Comparison of ENCODE assay signal across 12 cellular contexts in the genomic region with DNA sequence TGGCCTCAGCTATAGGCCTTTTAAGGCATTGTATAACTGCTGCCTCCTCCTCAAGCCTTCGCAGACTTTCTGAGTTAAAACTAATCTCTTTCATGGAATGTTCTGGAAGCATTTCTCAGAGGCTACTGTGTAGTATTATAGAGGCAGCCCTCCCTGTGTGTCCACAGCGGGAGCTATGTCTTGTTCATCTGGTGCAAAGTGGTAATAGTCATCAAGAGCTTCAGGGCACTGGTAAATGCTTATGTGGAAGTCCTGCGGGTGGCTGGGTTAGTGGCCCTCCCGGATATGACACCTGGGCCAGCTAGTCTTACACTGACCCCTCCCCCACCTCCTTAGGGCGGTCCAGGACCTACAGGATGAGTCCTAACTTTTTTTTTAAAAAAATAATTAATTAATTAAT. TPM values are rescaled to one million over a fixed set of nuclear protein-coding genes. Genes with fewer than 3 reads are reported as not detected.
A peak's percentile ranks its signal among the peaks of the same experiment; 100 is the strongest.
DNase-seq lines count a peak whose midpoint lies in the region; ATAC-seq and TF ChIP-seq lines count a peak whose summit lies in the region.
"Had no signal": no experiment of that assay in that cellular context is flagged by ENCODE, and none has a peak within 500 bp of the region (broad histone marks: within the 10 kb centered on the region; RNA-seq: fewer than 3 reads in every experiment).

No MANE protein-coding gene starts in this region.

- 76% methylated on average over 5 of the region's 5 CpGs for WGBS in right lobe of liver (ENCODE audit: insufficient coverage, low coverage, low lambda C conversion rate, missing lambda C conversion rate)
- 82% methylated on average over 5 of the region's 5 CpGs for WGBS in suprapubic skin

- no peak for DNase-seq in activated CD4-positive, alpha-beta memory T cell treated with anti-CD3 and anti-CD28 coated beads, Interleukin-2, amount 10 ng/mL, durations not matched to agents 7 days and 5 days
- no peak for DNase-seq in activated CD4-positive, alpha-beta memory T cell treated with anti-CD3 and anti-CD28 coated beads for 36 hours
- peak; percentile 59 for DNase-seq in SW480 (ENCODE audit: low spot score)
- DNase-seq in right lobe of liver = no peak
- no peak for DNase-seq in suprapubic skin (ENCODE audit: low spot score in 2 of 2)
- no peak for DNase-seq in GM20000 (ENCODE audit: low spot score)
- DNase-seq: activated T-cell treated with anti-CD3 and anti-CD28 coated beads, Interleukin-2, amount 50 U/mL, for 48 hours; KBM-7; Peyer's patch had no signal

- no peak for TF ChIP-seq EP300 in suprapubic skin (IDR thresholded peaks at IDR 0.05)

- H3K27me3 Mint-ChIP-seq in activated CD4-positive, alpha-beta memory T cell treated with anti-CD3 and anti-CD28 coated beads, Interleukin-2, amount 10 ng/mL, durations not matched to agents 7 days and 5 days = no peaks in the 10 kb centered on the region
- H3K27me3 Mint-ChIP-seq in activated CD4-positive, alpha-beta memory T cell treated with anti-CD3 and anti-CD28 coated beads for 36 hours = no peaks in the 10 kb centered on the region

- ATAC-seq in right lobe of liver (no peak), GM18867 (IDR thresholded peaks at IDR 0.05; ENCODE audit: unreplicated experiment) (no peak), GM21717 (IDR thresholded peaks at IDR 0.05; ENCODE audit: unreplicated experiment) (no peak)

- POLR2A ChIA-PET in activated CD4-positive, alpha-beta memory T cell treated with anti-CD3 and anti-CD28 coated beads, Interleukin-2, amount 10 ng/mL, durations not matched to agents 7 days and 5 days (lab: Charles Lee) = interaction anchor here (0.8 to 1.4 kb wide), 2 partner anchors 12 to 15 kb away, joined by 3 read pairs; no protein-coding TSS in a partner anchor
- POLR2A ChIA-PET in activated CD4-positive, alpha-beta memory T cell treated with anti-CD3 and anti-CD28 coated beads for 36 hours (lab: Charles Lee) = no interaction called here

- H3K4me1 Mint-ChIP-seq in activated CD4-positive, alpha-beta memory T cell treated with anti-CD3 and anti-CD28 coated beads, Interleukin-2, amount 10 ng/mL, durations not matched to agents 7 days and 5 days = peaks cover 15% of the 10 kb centered on the region
- peaks cover 7% of the 10 kb centered on the region for H3K4me1 Mint-ChIP-seq in activated CD4-positive, alpha-beta memory T cell treated with anti-CD3 and anti-CD28 coated beads for 36 hours (ENCODE audit: low read depth)

- CTCF ChIA-PET in activated CD4-positive, alpha-beta memory T cell treated with anti-CD3 and anti-CD28 coated beads, Interleukin-2, amount 10 ng/mL, durations not matched to agents 7 days and 5 days (lab: Charles Lee) = interaction anchor here (0.7 to 3.0 kb wide), 3 partner anchors 102 to 219 kb away, joined by 3 to 8 read pairs (median 4); partner anchors contain the start of genes BAZ1B and METTL27
- CTCF ChIA-PET in activated CD4-positive, alpha-beta memory T cell treated with anti-CD3 and anti-CD28 coated beads for 36 hours (lab: Charles Lee) = interaction anchor here (0.9 to 1.0 kb wide), 2 partner anchors 114 to 134 kb away, joined by 3 to 5 read pairs; no protein-coding TSS in a partner anchor

- H3K9me3 ChIP-seq in right lobe of liver (no peaks in the 10 kb centered on the region), suprapubic skin (no peaks in the 10 kb centered on the region)
- H3K9me3 ChIP-seq: Peyer's patch had no signal

- peaks cover 4% of the 10 kb centered on the region for H3K36me3 Mint-ChIP-seq in activated CD4-positive, alpha-beta memory T cell treated with anti-CD3 and anti-CD28 coated beads, Interleukin-2, amount 10 ng/mL, durations not matched to agents 7 days and 5 days (ENCODE audit: low read depth)
- peaks cover 7% of the 10 kb centered on the region for H3K36me3 Mint-ChIP-seq in activated CD4-positive, alpha-beta memory T cell treated with anti-CD3 and anti-CD28 coated beads for 36 hours

- H3K4me3 ChIP-seq in right lobe of liver (no peak overlapping the region), suprapubic skin (no peak overlapping the region)
- H3K4me3 ChIP-seq: Peyer's patch had no signal

- H3K27ac Mint-ChIP-seq in activated CD4-positive, alpha-beta memory T cell treated with anti-CD3 and anti-CD28 coated beads, Interleukin-2, amount 10 ng/mL, durations not matched to agents 7 days and 5 days = no peak overlapping the region
- no peak overlapping the region for H3K27ac Mint-ChIP-seq in activated CD4-positive, alpha-beta memory T cell treated with anti-CD3 and anti-CD28 coated beads for 36 hours

- H3K4me1 ChIP-seq in right lobe of liver (peaks cover 0 to 8% (median 1%) of the 10 kb centered on the region in 4 donors), suprapubic skin (peaks cover 31% of the 10 kb centered on the region)

- TF ChIP-seq CTCF in right lobe of liver (IDR thresholded peaks at IDR 0.05) = no peak
- no peak for TF ChIP-seq CTCF in suprapubic skin (IDR thresholded peaks at IDR 0.05)
- no peak for TF ChIP-seq CTCF in GM20000 (IDR thresholded peaks at IDR 0.05; ENCODE audit: extremely low read depth, missing control alignments)

- intact Hi-C loops in activated CD4-positive, alpha-beta memory T cell treated with anti-CD3 and anti-CD28 coated beads for 36 hours (cut with micrococcal nuclease) = no loop called here
- intact Hi-C loops in right lobe of liver (cut with DNase I) = no loop called here

- peak overlapping the region; percentile 6 for H3K4me3 Mint-ChIP-seq in activated CD4-positive, alpha-beta memory T cell treated with anti-CD3 and anti-CD28 coated beads, Interleukin-2, amount 10 ng/mL, durations not matched to agents 7 days and 5 days
- no peak overlapping the region for H3K4me3 Mint-ChIP-seq in activated CD4-positive, alpha-beta memory T cell treated with anti-CD3 and anti-CD28 coated beads for 36 hours

- H3K27ac ChIP-seq in right lobe of liver = peak overlapping the region in 2 of 3 donors; percentile 30 to 47
- peak overlapping the region; percentile 44 for H3K27ac ChIP-seq in suprapubic skin
- H3K27ac ChIP-seq: epithelial cell of prostate had no signal

- TF ChIP-seq POLR2A in right lobe of liver (IDR thresholded peaks at IDR 0.05) (no peak), suprapubic skin (IDR thresholded peaks at IDR 0.05) (no peak)

- H3K36me3 ChIP-seq in right lobe of liver (no peaks in the 10 kb centered on the region), suprapubic skin (peaks cover 17% of the 10 kb centered on the region)

- no peaks in the 10 kb centered on the region for H3K9me3 Mint-ChIP-seq in activated CD4-positive, alpha-beta memory T cell treated with anti-CD3 and anti-CD28 coated beads, Interleukin-2, amount 10 ng/mL, durations not matched to agents 7 days and 5 days
- no peaks in the 10 kb centered on the region for H3K9me3 Mint-ChIP-seq in activated CD4-positive, alpha-beta memory T cell treated with anti-CD3 and anti-CD28 coated beads for 36 hours

- H3K27me3 ChIP-seq in right lobe of liver = no peaks in the 10 kb centered on the region
- H3K27me3 ChIP-seq in suprapubic skin = no peaks in the 10 kb centered on the region
- H3K27me3 ChIP-seq: Peyer's patch had no signal

RNA-seq across cellular contexts. Expression of gene ABHD11, which starts 2.2 kb away (rescaled TPM):
- total RNA-seq in activated CD4-positive, alpha-beta memory T cell treated with anti-CD3 and anti-CD28 coated beads, Interleukin-2, amount 10 ng/mL, durations not matched to agents 7 days and 5 days = 10 to 100 TPM; 12.3 to 13.7 TPM
- total RNA-seq in activated CD4-positive, alpha-beta memory T cell treated with anti-CD3 and anti-CD28 coated beads for 36 hours = 10 to 100 TPM; 14.7 to 16.8 TPM
- total RNA-seq in right lobe of liver (1 to 10 TPM; 5.6 to 8.4 (median 7.0) TPM), suprapubic skin (10 to 100 TPM; 15.2 to 39.4 (median 23.7) TPM)

RNA-seq across cellular contexts. Expression of gene STX1A, which starts 21.3 kb away (rescaled TPM):
- 10 to 100 TPM; 27.9 to 30.7 TPM for total RNA-seq in activated CD4-positive, alpha-beta memory T cell treated with anti-CD3 and anti-CD28 coated beads, Interleukin-2, amount 10 ng/mL, durations not matched to agents 7 days and 5 days
- 10 to 100 TPM; 31.8 to 39.2 TPM for total RNA-seq in activated CD4-positive, alpha-beta memory T cell treated with anti-CD3 and anti-CD28 coated beads for 36 hours
- total RNA-seq in right lobe of liver = 1 to 10 TPM; 1.4 to 2.8 (median 1.9) TPM
- 1 to 10 TPM; 3.3 to 6.0 (median 4.3) TPM for total RNA-seq in suprapubic skin

RNA-seq across cellular contexts. Expression of gene CLDN3, which starts 29.3 kb away (rescaled TPM):
- total RNA-seq in activated CD4-positive, alpha-beta memory T cell treated with anti-CD3 and anti-CD28 coated beads, Interleukin-2, amount 10 ng/mL, durations not matched to agents 7 days and 5 days = not detected
- total RNA-seq in activated CD4-positive, alpha-beta memory T cell treated with anti-CD3 and anti-CD28 coated beads for 36 hours = not detected
- 10 to 100 TPM; 16.1 to 37.3 (median 19.9) TPM for total RNA-seq in right lobe of liver
- total RNA-seq in suprapubic skin = 10 to 100 TPM in 2 of 4 donors, 1 to 10 TPM in 2; 4.6 to 19.4 (median 12.0) TPM

RNA-seq across cellular contexts. Expression of gene BUD23, which starts 57.4 kb away (rescaled TPM):
- total RNA-seq in activated CD4-positive, alpha-beta memory T cell treated with anti-CD3 and anti-CD28 coated beads, Interleukin-2, amount 10 ng/mL, durations not matched to agents 7 days and 5 days = 10 to 100 TPM; 57.0 to 57.2 TPM
- total RNA-seq in activated CD4-positive, alpha-beta memory T cell treated with anti-CD3 and anti-CD28 coated beads for 36 hours = 10 to 100 TPM; 92.0 to 94.0 TPM
- total RNA-seq in right lobe of liver (10 to 100 TPM; 24.1 to 35.0 (median 29.2) TPM), suprapubic skin (10 to 100 TPM; 48.1 to 65.8 (median 53.8) TPM)

RNA-seq across cellular contexts. Expression of gene DNAJC30, which starts 57.5 kb away (rescaled TPM):
- 1 to 10 TPM; 5.9 to 6.4 TPM for total RNA-seq in activated CD4-positive, alpha-beta memory T cell treated with anti-CD3 and anti-CD28 coated beads, Interleukin-2, amount 10 ng/mL, durations not matched to agents 7 days and 5 days
- total RNA-seq in activated CD4-positive, alpha-beta memory T cell treated with anti-CD3 and anti-CD28 coated beads for 36 hours = 1 to 10 TPM; 6.1 to 6.3 TPM
- total RNA-seq in right lobe of liver = 1 to 10 TPM; 5.4 to 8.8 (median 7.0) TPM
- total RNA-seq in suprapubic skin = 1 to 10 TPM; 4.4 to 4.9 (median 4.8) TPM

Comparison
In these comparisons a context has a peak if more than half of its experiments do, and no peak if none do; other contexts are left out.
1. RNA of gene STX1A, which starts 21.3 kb away (total RNA-seq): 31.8 to 39.2 TPM in activated CD4-positive, alpha-beta memory T cell treated with anti-CD3 and anti-CD28 coated beads for 36 hours and 27.9 to 30.7 TPM in activated CD4-positive, alpha-beta memory T cell treated with anti-CD3 and anti-CD28 coated beads, Interleukin-2, amount 10 ng/mL, durations not matched to agents 7 days and 5 days; 3.3 to 6.0 TPM in suprapubic skin and 1.4 to 2.8 TPM in right lobe of liver; every median in the first group is over 4 times any median in the second.
2. RNA of gene CLDN3, which starts 29.3 kb away (total RNA-seq): 16.1 to 37.3 TPM in right lobe of liver and 4.6 to 19.4 TPM in suprapubic skin; not detected in activated CD4-positive, alpha-beta memory T cell treated with anti-CD3 and anti-CD28 coated beads, Interleukin-2, amount 10 ng/mL, durations not matched to agents 7 days and 5 days and not detected in activated CD4-positive, alpha-beta memory T cell treated with anti-CD3 and anti-CD28 coated beads for 36 hours; every median in the first group is over 4 times any median in the second.